In the genomic region with DNA sequence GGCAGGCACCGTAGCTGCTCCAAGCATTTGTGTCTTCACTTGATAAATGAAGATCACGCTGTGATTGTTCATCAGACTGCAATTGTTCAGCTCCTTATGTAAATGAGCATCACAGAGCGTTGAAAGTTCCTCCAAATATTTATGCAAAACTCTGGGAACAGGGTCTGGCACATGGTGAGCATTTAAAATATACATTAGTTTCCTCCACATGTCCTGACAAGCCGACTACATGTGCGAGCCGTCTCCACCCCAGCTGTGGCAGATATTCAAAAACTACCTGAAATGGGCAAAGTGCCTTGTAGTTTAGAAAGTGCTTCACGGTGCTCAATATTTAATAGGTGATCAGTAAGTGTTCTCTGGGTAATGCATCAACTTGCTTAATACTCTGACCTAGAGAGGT, we compare ENCODE assay signal across 18 cellular contexts.
A peak's percentile ranks its signal among the peaks of the same experiment; 100 is the strongest.
DNase-seq lines count a peak whose midpoint lies in the region; ATAC-seq, FAIRE-seq and TF ChIP-seq lines count a peak whose summit lies in the region.
"Had no signal": no experiment of that assay in that cellular context is flagged by ENCODE, and none has a peak within 500 bp of the region (broad histone marks: within the 10 kb centered on the region; RNA-seq: fewer than 3 reads in every experiment).

No MANE protein-coding gene starts in this region.

- H3K23me2 ChIP-seq in H1 (ENCODE audit: low read depth, low read length), result no peaks in the 10 kb centered on the region

- no peak for FAIRE-seq in H1 (lab: Jason Lieb, UNC)
- FAIRE-seq: A549, D721Med, GM12878 had no signal

- H3K36me3 Mint-ChIP-seq in endothelial cell (ENCODE audit: low read depth, unreplicated experiment), result peaks cover 4% of the 10 kb centered on the region
- H3K36me3 Mint-ChIP-seq in activated T-helper 17 cell treated with anti-CD3 and anti-CD28 coated beads, Interleukin-2, amount 50 U/mL, for 72 hours (ENCODE audit: low read depth), result no peaks in the 10 kb centered on the region

- H3K4me2 ChIP-seq in DOHH2 (ENCODE audit: low read length) (peak overlapping the region; percentile 19; the same call in 1 of the 2 replicates), H1 (ENCODE audit: insufficient read depth in 1 of 2, low read depth in 2 of 2, low read length in 2 of 2) (no peak overlapping the region), parathyroid adenoma (ENCODE audit: low read length) (no peak overlapping the region)
- H3K4me2 ChIP-seq: A549 had no signal

- TF ChIP-seq CTCF in DOHH2 (IDR thresholded peaks at IDR 0.05; ENCODE audit: low read depth, low read length, poor library complexity, severe bottlenecking) (no peak), H1 (IDR thresholded peaks at IDR 0.05; ENCODE audit: control extremely low read depth in 1 of 3, insufficient read depth in 1 of 3, low read depth in 1 of 3, low read length in 3 of 3) (no peak), parathyroid adenoma (IDR thresholded peaks at IDR 0.05) (no peak), endothelial cell (IDR thresholded peaks at IDR 0.05; ENCODE audit: unreplicated experiment) (no peak)

- no peak for ATAC-seq in HG03159 (IDR thresholded peaks at IDR 0.05; ENCODE audit: unreplicated experiment)
- ATAC-seq in activated T-helper 17 cell treated with anti-CD3 and anti-CD28 coated beads, Interleukin-2, amount 50 U/mL, for 72 hours (replicated peaks), result no peak
- ATAC-seq: A549, GM12878 had no signal

- no peak overlapping the region for H3K27ac Mint-ChIP-seq in endothelial cell (ENCODE audit: unreplicated experiment)
- H3K27ac Mint-ChIP-seq in activated T-helper 17 cell treated with anti-CD3 and anti-CD28 coated beads, Interleukin-2, amount 50 U/mL, for 72 hours, result no peak overlapping the region
- H3K27ac Mint-ChIP-seq: CD4-positive, alpha-beta T cell had no signal

- TF ChIP-seq POLR2A in H1 (IDR thresholded peaks at IDR 0.05; ENCODE audit: control extremely low read depth in 1 of 2, low read depth in 2 of 2, low read length in 2 of 2), result no peak

- no peak overlapping the region for H4K8ac ChIP-seq in H1 (ENCODE audit: extremely low read depth, insufficient read depth, low read length)

- peaks cover 10% of the 10 kb centered on the region; the same call in 1 of the 2 replicates for H3K9me3 ChIP-seq in DOHH2 (ENCODE audit: control insufficient read depth, insufficient read depth, low read length)
- peaks cover 0 to 21% of the 10 kb centered on the region in 2 experiments; a peak in 2 of 4 replicates for H3K9me3 ChIP-seq in H1 (ENCODE audit: insufficient read depth in 2 of 2, low read depth in 1 of 2, low read length in 1 of 2)
- H3K9me3 ChIP-seq in parathyroid adenoma (ENCODE audit: control insufficient read depth, low read length), result no peaks in the 10 kb centered on the region
- H3K9me3 ChIP-seq: HAP-1 had no signal

- DNase-seq in NCI-H526 treated with DMSO at 0.1 percent for 48 hours (lab: John Stamatoyannopoulos, UW) (peak; percentile 92), H1 (ENCODE audit: low read depth in 1 of 2, low spot score in 2 of 2) (no peak), endothelial cell (ENCODE audit: low spot score) (no peak), KG1 (lab: John Stamatoyannopoulos, UW) (no peak)
- DNase-seq: AML-193; Caco-2; CD4-positive, alpha-beta T cell; DMS79 treated with DMSO at 0.1 percent for 48 hours; EL had no signal

- H4K20me1 ChIP-seq in DOHH2 (ENCODE audit: control insufficient read depth, insufficient read depth, low read depth, low read length) (no peaks in the 10 kb centered on the region), H1 (replicated peaks in 1 of 2; ENCODE audit: control insufficient read depth in 1 of 2, insufficient read depth in 2 of 2, low read length in 2 of 2) (no peaks in the 10 kb centered on the region)

- POLR2A ChIA-PET in H1 (lab: Charles Lee; ENCODE audit: partially characterized antibody), result no interaction called here

- CTCF ChIA-PET in H1 (lab: Charles Lee; ENCODE audit: partially characterized antibody), result no interaction called here

- no peak overlapping the region for H3K27ac ChIP-seq in DOHH2 (ENCODE audit: low read depth, low read length)
- no peak overlapping the region for H3K27ac ChIP-seq in H1 (ENCODE audit: low read depth, low read length)
- H3K27ac ChIP-seq in parathyroid adenoma, result peak overlapping the region; percentile 96
- H3K27ac ChIP-seq: A549, C4-2B had no signal

- H2AFZ ChIP-seq in H1 (ENCODE audit: low read length) (no peak overlapping the region), parathyroid adenoma (no peak overlapping the region)

- no peak overlapping the region for H3K14ac ChIP-seq in H1 (ENCODE audit: insufficient read length)

- no peaks in the 10 kb centered on the region for H3K79me1 ChIP-seq in H1 (ENCODE audit: low read depth, low read length)

- H3K4me3 ChIP-seq in DOHH2 (ENCODE audit: low read length) (no peak overlapping the region), H1 (ENCODE audit: extremely low read depth in 1 of 4, insufficient read depth in 2 of 4, low read depth in 3 of 4, low read length in 4 of 4) (no peak overlapping the region), parathyroid adenoma (ENCODE audit: low read depth, low read length) (no peak overlapping the region)
- H3K4me3 ChIP-seq: A549, GM12878, HAP-1 had no signal

- no peaks in the 10 kb centered on the region for H3K27me3 ChIP-seq in DOHH2 (ENCODE audit: control insufficient read depth, low read length)
- H3K27me3 ChIP-seq in H1 (replicated peaks in 1 of 4; ENCODE audit: control insufficient read depth in 3 of 4, extremely low read depth in 1 of 4, insufficient read depth in 3 of 4, low read length in 3 of 4), result no peaks in the 10 kb centered on the region
- H3K27me3 ChIP-seq in parathyroid adenoma (ENCODE audit: control insufficient read depth, insufficient read depth, low read length), result no peaks in the 10 kb centered on the region

- no peak for TF ChIP-seq RAD21 in H1 (IDR thresholded peaks at IDR 0.05 in 1 of 2, conservative IDR thresholded peaks at IDR 0.05 in 1 of 2; ENCODE audit: low read depth in 2 of 2, low read length in 2 of 2)

- no peak overlapping the region for H2AK5ac ChIP-seq in H1 (ENCODE audit: low read depth, low read length)

- no peak overlapping the region for H3K56ac ChIP-seq in H1 (replicated peaks; ENCODE audit: insufficient read length, low read depth, low read length)

- H3K36me3 ChIP-seq in DOHH2 (ENCODE audit: control insufficient read depth, low read length) (no peaks in the 10 kb centered on the region), H1 (ENCODE audit: control insufficient read depth in 2 of 4, insufficient read depth in 4 of 4, low read length in 3 of 4) (no peaks in the 10 kb centered on the region), parathyroid adenoma (ENCODE audit: control insufficient read depth, insufficient read depth, low read length) (no peaks in the 10 kb centered on the region)
- H3K36me3 ChIP-seq: HAP-1 had no signal

- no peak overlapping the region for H2BK12ac ChIP-seq in H1 (ENCODE audit: low read depth, low read length)

- H3K4me1 ChIP-seq in DOHH2 (ENCODE audit: control insufficient read depth, low read length) (peaks cover 13% of the 10 kb centered on the region), H1 (replicated peaks in 1 of 4; ENCODE audit: control insufficient read depth in 3 of 4, insufficient read depth in 4 of 4, low read length in 3 of 4) (peaks cover 0 to 4% (median 0%) of the 10 kb centered on the region in 4 experiments; a peak in 2 of 7 replicates), parathyroid adenoma (peaks cover 56% of the 10 kb centered on the region)
- H3K4me1 ChIP-seq: Caco-2, HAP-1 had no signal

- no peak overlapping the region for H2BK20ac ChIP-seq in H1 (ENCODE audit: low read length)

- no peaks in the 10 kb centered on the region for H3K4me1 Mint-ChIP-seq in endothelial cell (ENCODE audit: unreplicated experiment)
- H3K4me1 Mint-ChIP-seq in activated T-helper 17 cell treated with anti-CD3 and anti-CD28 coated beads, Interleukin-2, amount 50 U/mL, for 72 hours, result peaks cover 8% of the 10 kb centered on the region

- no peak overlapping the region for H3K4ac ChIP-seq in H1 (replicated peaks; ENCODE audit: insufficient read length, low read depth, low read length)

- H2BK15ac ChIP-seq in H1 (ENCODE audit: low read length), result no peak overlapping the region

- H3K27me3 Mint-ChIP-seq in endothelial cell (ENCODE audit: unreplicated experiment), result no peaks in the 10 kb centered on the region
- H3K27me3 Mint-ChIP-seq in activated T-helper 17 cell treated with anti-CD3 and anti-CD28 coated beads, Interleukin-2, amount 50 U/mL, for 72 hours, result no peaks in the 10 kb centered on the region
- H3K27me3 Mint-ChIP-seq: CD4-positive, alpha-beta T cell had no signal

- 0 out of 2 replicates have a peak overlapping the region, but pooled peaks have one; percentile 10 for H3K18ac ChIP-seq in H1 (ENCODE audit: extremely low read depth, low read length)

- H3K4me3 Mint-ChIP-seq in endothelial cell (ENCODE audit: unreplicated experiment), result no peak overlapping the region
- H3K4me3 Mint-ChIP-seq in activated T-helper 17 cell treated with anti-CD3 and anti-CD28 coated beads, Interleukin-2, amount 50 U/mL, for 72 hours, result no peak overlapping the region
- H3K4me3 Mint-ChIP-seq: CD4-positive, alpha-beta T cell had no signal

- H4K5ac ChIP-seq in H1 (ENCODE audit: insufficient read length, low read depth, low read length), result no peak overlapping the region

- H3F3A ChIP-seq in DOHH2 (ENCODE audit: control insufficient read depth, insufficient read depth), result no peaks in the 10 kb centered on the region

- no peak overlapping the region for H4K91ac ChIP-seq in H1 (replicated peaks; ENCODE audit: insufficient read length, low read length)

- no peak for TF ChIP-seq EP300 in H1 (IDR thresholded peaks at IDR 0.05; ENCODE audit: borderline replicate concordance in 1 of 2, low read depth in 2 of 2, low read length in 2 of 2)

- H3K79me2 ChIP-seq in DOHH2 (ENCODE audit: control insufficient read depth, low read length) (no peaks in the 10 kb centered on the region), H1 (ENCODE audit: control insufficient read depth in 1 of 2, insufficient read depth in 2 of 2, low read length in 2 of 2) (no peaks in the 10 kb centered on the region), parathyroid adenoma (peaks cover 52% of the 10 kb centered on the region)

- no peaks in the 10 kb centered on the region for H3K9me2 ChIP-seq in DOHH2 (replicated peaks; ENCODE audit: control insufficient read depth, low read length)

- no peak overlapping the region for H2BK5ac ChIP-seq in H1 (ENCODE audit: low read depth, low read length)

- no peak overlapping the region for H2BK120ac ChIP-seq in H1 (replicated peaks; ENCODE audit: low read depth, low read length)

- 85% methylated on average over 7 of the region's 7 CpGs; no CpG with 5 or more reads in 1 of the 2 experiments for WGBS in H1 (ENCODE audit: extremely low coverage in 1 of 2, insufficient coverage in 1 of 2, insufficient read length in 1 of 2, insufficient replicate concordance in 2 of 2, low coverage in 1 of 2, low lambda C conversion rate in 2 of 2, missing lambda C conversion rate in 1 of 2), 2 experiments

- H3K23ac ChIP-seq in H1 (ENCODE audit: insufficient read length), result no peak overlapping the region

- H3K9me3 Mint-ChIP-seq in endothelial cell (ENCODE audit: unreplicated experiment), result peaks cover 11% of the 10 kb centered on the region
- peaks cover 6% of the 10 kb centered on the region for H3K9me3 Mint-ChIP-seq in activated T-helper 17 cell treated with anti-CD3 and anti-CD28 coated beads, Interleukin-2, amount 50 U/mL, for 72 hours

- H3K9ac ChIP-seq in H1 (replicated peaks in 1 of 4; ENCODE audit: extremely low read depth in 1 of 4, low read depth in 3 of 4, low read length in 3 of 4) (no peak overlapping the region), parathyroid adenoma (no peak overlapping the region)
